2 cellular contexts compared by ENCODE assay signal in genomic region chr1:119467857-119468666, GRCh38.
A peak's percentile ranks its signal among the peaks of the same experiment; 100 is the strongest.
TF ChIP-seq lines count a peak whose summit lies in the region.

No MANE protein-coding gene starts in this region.

TF ChIP-seq in GM23338, 12 proteins besides CTCF, POLR2A, EP300 and RAD21:
- TF ChIP-seq EZH2phosphoT487 (IDR thresholded peaks at IDR 0.05; ENCODE audit: unreplicated experiment) (no peak), POLR2AphosphoS5 (IDR thresholded peaks at IDR 0.05; ENCODE audit: low read depth) (no peak)

TF ChIP-seq in HepG2, 621 proteins besides CTCF, POLR2A, EP300 and RAD21 (continues in another document):
- TF ChIP-seq ZNF331 (CRISPR knock-in tag; IDR thresholded peaks at IDR 0.05): no peak
- TF ChIP-seq ATF3 (CRISPR knock-in tag; IDR thresholded peaks at IDR 0.05): no peak
- no peak for TF ChIP-seq DPF2 (CRISPR knock-in tag; IDR thresholded peaks at IDR 0.05; ENCODE audit: borderline replicate concordance, low read depth)
- no peak for TF ChIP-seq ZBTB34 (CRISPR knock-in tag; IDR thresholded peaks at IDR 0.05)
- no peak for TF ChIP-seq ZNF3 (CRISPR knock-in tag; IDR thresholded peaks at IDR 0.05)
- TF ChIP-seq PAXIP1 (CRISPR knock-in tag; conservative IDR thresholded peaks at IDR 0.05): peak; percentile 58
- TF ChIP-seq YY1 (IDR thresholded peaks at IDR 0.05; ENCODE audit: insufficient read depth, insufficient replicate concordance, low read depth, low read length): no peak
- TF ChIP-seq NRL (CRISPR knock-in tag; IDR thresholded peaks at IDR 0.05; ENCODE audit: borderline replicate concordance): no peak
- no peak for TF ChIP-seq ZNF577 (CRISPR knock-in tag; IDR thresholded peaks at IDR 0.05; ENCODE audit: borderline replicate concordance, low read depth)
- 0 out of 2 replicates have a peak, but pooled peaks have one; percentile 20 for TF ChIP-seq RFX3 (CRISPR knock-in tag; IDR thresholded peaks at IDR 0.05)
- no peak for TF ChIP-seq JDP2 (CRISPR knock-in tag; IDR thresholded peaks at IDR 0.05; ENCODE audit: borderline replicate concordance)
- peak; percentile 68 for TF ChIP-seq CEBPB (IDR thresholded peaks at IDR 0.05; ENCODE audit: borderline replicate concordance, low read depth, low read length)
- no peak for TF ChIP-seq YEATS2 (CRISPR knock-in tag; IDR thresholded peaks at IDR 0.05; ENCODE audit: borderline replicate concordance)
- no peak for TF ChIP-seq SATB2 (CRISPR knock-in tag; IDR thresholded peaks at IDR 0.05)
- no peak for TF ChIP-seq TERF1 (CRISPR knock-in tag; IDR thresholded peaks at IDR 0.05)
- no peak for TF ChIP-seq NCOA5 (CRISPR knock-in tag; IDR thresholded peaks at IDR 0.05)
- no peak for TF ChIP-seq MXI1 (IDR thresholded peaks at IDR 0.05; ENCODE audit: borderline replicate concordance, low read depth, low read length)
- TF ChIP-seq REST (IDR thresholded peaks at IDR 0.05; ENCODE audit: borderline replicate concordance in 1 of 2, low read depth in 1 of 2, low read length in 2 of 2): no peak
- TF ChIP-seq CENPX (CRISPR knock-in tag; IDR thresholded peaks at IDR 0.05): no peak
- no peak for TF ChIP-seq ZSCAN21 (CRISPR knock-in tag; IDR thresholded peaks at IDR 0.05; ENCODE audit: borderline replicate concordance)
- TF ChIP-seq ZSCAN22 (CRISPR knock-in tag; IDR thresholded peaks at IDR 0.05): no peak
- TF ChIP-seq ATF5 (CRISPR knock-in tag; IDR thresholded peaks at IDR 0.05; ENCODE audit: low read depth): no peak
- TF ChIP-seq LRRFIP1 (CRISPR knock-in tag; conservative IDR thresholded peaks at IDR 0.05): no peak
- TF ChIP-seq MAFG (CRISPR knock-in tag; IDR thresholded peaks at IDR 0.05): no peak
- TF ChIP-seq KMT2B (CRISPR knock-in tag; IDR thresholded peaks at IDR 0.05): no peak
- peak; percentile 60 for TF ChIP-seq CEBPG (CRISPR knock-in tag; IDR thresholded peaks at IDR 0.05)
- TF ChIP-seq PATZ1 (CRISPR knock-in tag; IDR thresholded peaks at IDR 0.05): peak; percentile 87
- TF ChIP-seq ZNF75D (CRISPR knock-in tag; IDR thresholded peaks at IDR 0.05; ENCODE audit: borderline replicate concordance): no peak
- TF ChIP-seq SMYD3 (CRISPR knock-in tag; IDR thresholded peaks at IDR 0.05): no peak
- no peak for TF ChIP-seq ZNF7 (CRISPR knock-in tag; IDR thresholded peaks at IDR 0.05)
- no peak for TF ChIP-seq DNMT1 (CRISPR knock-in tag; IDR thresholded peaks at IDR 0.05)
- no peak for TF ChIP-seq POGZ (CRISPR knock-in tag; IDR thresholded peaks at IDR 0.05)
- no peak for TF ChIP-seq ZNF557 (CRISPR knock-in tag; IDR thresholded peaks at IDR 0.05)
- TF ChIP-seq BRD4 (CRISPR knock-in tag; IDR thresholded peaks at IDR 0.05): no peak
- no peak for TF ChIP-seq PAF1 (CRISPR knock-in tag; IDR thresholded peaks at IDR 0.05)
- TF ChIP-seq ZNF710 (CRISPR knock-in tag; IDR thresholded peaks at IDR 0.05; ENCODE audit: borderline replicate concordance): peak; percentile 87
- no peak for TF ChIP-seq HDAC6 (IDR thresholded peaks at IDR 0.05; ENCODE audit: low read depth, low read length)
- TF ChIP-seq SOX13 (IDR thresholded peaks at IDR 0.05): peak; percentile 75; the same call in 1 of the 2 replicates
- peak in 1 of 2 experiments; percentile 85; a peak in 2 of 4 replicates for TF ChIP-seq SOX13 (CRISPR knock-in tag; conservative IDR thresholded peaks at IDR 0.05 in 1 of 2, IDR thresholded peaks at IDR 0.05 in 1 of 2)
- no peak for TF ChIP-seq ZNF713 (CRISPR knock-in tag; IDR thresholded peaks at IDR 0.05)
- TF ChIP-seq ZNF569 (CRISPR knock-in tag; IDR thresholded peaks at IDR 0.05; ENCODE audit: borderline replicate concordance): no peak
- TF ChIP-seq TAF15 (IDR thresholded peaks at IDR 0.05; ENCODE audit: low read depth, low read length, poor library complexity, severe bottlenecking): no peak
- no peak for TF ChIP-seq ZNF205 (CRISPR knock-in tag; IDR thresholded peaks at IDR 0.05)
- TF ChIP-seq BRCA1 (CRISPR knock-in tag; IDR thresholded peaks at IDR 0.05): no peak
- no peak for TF ChIP-seq NR2F6 (IDR thresholded peaks at IDR 0.05)
- no peak for TF ChIP-seq NR2F6 (CRISPR knock-in tag; IDR thresholded peaks at IDR 0.05)
- no peak for TF ChIP-seq PAWR (CRISPR knock-in tag; IDR thresholded peaks at IDR 0.05; ENCODE audit: borderline replicate concordance)
- TF ChIP-seq RFXANK (CRISPR knock-in tag; IDR thresholded peaks at IDR 0.05): no peak
- no peak for TF ChIP-seq FOXA1 (IDR thresholded peaks at IDR 0.05)
- TF ChIP-seq FOXA1 (CRISPR knock-in tag; IDR thresholded peaks at IDR 0.05): no peak
- no peak for TF ChIP-seq MAX (IDR thresholded peaks at IDR 0.05)
- no peak for TF ChIP-seq TBX2 (CRISPR knock-in tag; IDR thresholded peaks at IDR 0.05; ENCODE audit: borderline replicate concordance)
- no peak for TF ChIP-seq ZBTB7B (CRISPR knock-in tag; IDR thresholded peaks at IDR 0.05)
- no peak for TF ChIP-seq NR3C1 (CRISPR knock-in tag; IDR thresholded peaks at IDR 0.05)
- no peak for TF ChIP-seq NR2F1 (CRISPR knock-in tag; IDR thresholded peaks at IDR 0.05)
